17 cellular contexts compared by ENCODE assay signal in the genomic region with DNA sequence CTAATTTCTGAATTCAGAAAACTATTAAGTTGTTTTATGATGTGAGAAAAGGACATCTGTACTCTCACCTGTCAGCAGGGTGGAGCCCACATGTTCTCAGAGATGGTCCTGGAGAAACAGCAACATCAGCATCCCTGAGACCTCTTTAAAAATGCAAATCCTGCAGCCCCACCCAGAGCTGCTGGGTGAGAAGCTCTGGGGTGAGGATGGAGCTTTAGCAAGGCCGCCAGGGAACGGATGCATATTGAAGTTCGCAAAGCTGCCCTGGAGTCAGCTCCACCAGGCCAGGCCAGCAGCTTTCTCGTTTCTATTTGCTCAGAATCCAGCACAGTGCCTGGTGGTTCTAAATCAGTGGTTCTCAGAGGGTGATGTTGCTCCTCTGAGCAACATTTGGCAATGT. TPM values are rescaled to one million over a fixed set of nuclear protein-coding genes. Genes with fewer than 3 reads are reported as not detected.
A peak's percentile ranks its signal among the peaks of the same experiment; 100 is the strongest.
DNase-seq lines count a peak whose midpoint lies in the region; ATAC-seq and TF ChIP-seq lines count a peak whose summit lies in the region.
"Had no signal": no experiment of that assay in that cellular context is flagged by ENCODE, and none has a peak within 500 bp of the region (broad histone marks: within the 10 kb centered on the region; RNA-seq: fewer than 3 reads in every experiment).

No MANE protein-coding gene starts in this region.

- no peak overlapping the region for H2AFZ ChIP-seq in GM23338

- peak overlapping the region; percentile 90 to 100 (median 99) for H3K27ac Mint-ChIP-seq in CD4-positive, alpha-beta memory T cell
- H3K27ac Mint-ChIP-seq in GM23338 (no peak overlapping the region), immature natural killer cell (peak overlapping the region; percentile 96 to 99 (median 97))
- H3K27ac Mint-ChIP-seq in activated T-helper 1 cell treated with anti-CD3 and anti-CD28 coated beads, Interleukin-12 subunit alpha, Interleukin-12 subunit beta, Interleukin-2, Interleukin-4 antibody, amounts not matched to agents 30 ng/mL and 10 ng/mL and 1 ng/mL, durations not matched to agents 14 hours and 24 hours and 36 hours: peak overlapping the region; percentile 99
- H3K27ac Mint-ChIP-seq: brain, memory B cell had no signal

- H3K4me3 ChIP-seq in CD4-positive, alpha-beta memory T cell (ENCODE audit: low read length in 2 of 2): peak overlapping the region; percentile 35 to 36
- H3K4me3 ChIP-seq in GM23338: no peak overlapping the region
- H3K4me3 ChIP-seq: smooth muscle cell, tibial artery had no signal

- POLR2A ChIA-PET in CD4-positive, alpha-beta memory T cell (lab: Charles Lee; ENCODE audit: partially characterized antibody): interaction anchor here (0.6 to 8.9 kb wide), 37 partner anchors 9 to 183 kb away, joined by 3 to 161 read pairs (median 6); partner anchors contain the start of gene PRKCQ

- H3K9me3 Mint-ChIP-seq in CD4-positive, alpha-beta memory T cell: no peaks in the 10 kb centered on the region
- H3K9me3 Mint-ChIP-seq in GM23338: no peaks in the 10 kb centered on the region
- peaks cover 3% of the 10 kb centered on the region for H3K9me3 Mint-ChIP-seq in activated T-helper 1 cell treated with anti-CD3 and anti-CD28 coated beads, Interleukin-12 subunit alpha, Interleukin-12 subunit beta, Interleukin-2, Interleukin-4 antibody, amounts not matched to agents 30 ng/mL and 10 ng/mL and 1 ng/mL, durations not matched to agents 14 hours and 24 hours and 36 hours
- no peaks in the 10 kb centered on the region for H3K9me3 Mint-ChIP-seq in immature natural killer cell
- H3K9me3 Mint-ChIP-seq: brain, memory B cell had no signal

- H3F3A ChIP-seq in GM23338 (replicated peaks; ENCODE audit: low read depth): no peaks in the 10 kb centered on the region

- peaks cover 3% of the 10 kb centered on the region for H4K20me1 ChIP-seq in GM23338 (replicated peaks; ENCODE audit: insufficient read depth)

- intact Hi-C loops in CD4-positive, alpha-beta memory T cell (cut with micrococcal nuclease): loop anchor here (1.0 to 2.0 kb wide), 5 partner anchors 12 to 58 kb away; partner anchors contain the start of gene PRKCQ
- intact Hi-C loops in activated T-helper 1 cell treated with anti-CD3 and anti-CD28 coated beads, Interleukin-12 subunit alpha, Interleukin-12 subunit beta, Interleukin-2, Interleukin-4 antibody, amounts not matched to agents 30 ng/mL and 10 ng/mL and 1 ng/mL, durations not matched to agents 14 hours and 24 hours and 36 hours (cut with micrococcal nuclease): loop anchor here (1.0 kb wide), 7 partner anchors 12 to 57 kb away; no protein-coding TSS in a partner anchor

- peaks cover 17 to 26% of the 10 kb centered on the region in 2 donors for H3K36me3 Mint-ChIP-seq in CD4-positive, alpha-beta memory T cell
- H3K36me3 Mint-ChIP-seq in GM23338 (ENCODE audit: low read depth) (no peaks in the 10 kb centered on the region; the same call in 2 of the 3 replicates), immature natural killer cell (peaks cover 10 to 16% (median 12%) of the 10 kb centered on the region in 3 donors)
- peaks cover 38% of the 10 kb centered on the region for H3K36me3 Mint-ChIP-seq in activated T-helper 1 cell treated with anti-CD3 and anti-CD28 coated beads, Interleukin-12 subunit alpha, Interleukin-12 subunit beta, Interleukin-2, Interleukin-4 antibody, amounts not matched to agents 30 ng/mL and 10 ng/mL and 1 ng/mL, durations not matched to agents 14 hours and 24 hours and 36 hours (ENCODE audit: low read depth)
- H3K36me3 Mint-ChIP-seq: brain, memory B cell had no signal

- DNase-seq in CD4-positive, alpha-beta memory T cell: peak in 2 of 5 donors; percentile 20 to 22
- DNase-seq in GM23338 (ENCODE audit: low spot score): no peak
- DNase-seq in activated T-helper 1 cell treated with anti-CD3 and anti-CD28 coated beads, Interleukin-12 subunit alpha, Interleukin-12 subunit beta, Interleukin-2, Interleukin-4 antibody, amounts not matched to agents 30 ng/mL and 10 ng/mL and 1 ng/mL, durations not matched to agents 14 hours and 24 hours and 36 hours (ENCODE audit: low spot score): no peak
- DNase-seq in immature natural killer cell: peak in 2 of 3 donors; percentile 13 to 30
- no peak for DNase-seq in OCI-M1 (lab: John Stamatoyannopoulos, UW)
- DNase-seq: KBM-7, NCI-H2171, NCI-H526, occipital lobe, T1000, tibial artery had no signal

- peaks cover 7% of the 10 kb centered on the region for H3K36me3 ChIP-seq in CD4-positive, alpha-beta memory T cell (ENCODE audit: insufficient read depth, low read length)
- H3K36me3 ChIP-seq in GM23338 (ENCODE audit: insufficient read depth): no peaks in the 10 kb centered on the region
- H3K36me3 ChIP-seq: tibial artery had no signal

- no peak for TF ChIP-seq CTCF in GM23338 (conservative IDR thresholded peaks at IDR 0.05; ENCODE audit: low read depth in 2 of 2)

- no peaks in the 10 kb centered on the region for H3K27me3 Mint-ChIP-seq in CD4-positive, alpha-beta memory T cell
- H3K27me3 Mint-ChIP-seq in GM23338 (ENCODE audit: insufficient read depth, low read depth, poor library complexity) (peaks cover 1% of the 10 kb centered on the region), immature natural killer cell (ENCODE audit: low read depth in 3 of 3) (peaks cover 0 to 5% (median 5%) of the 10 kb centered on the region in 3 donors)
- no peaks in the 10 kb centered on the region for H3K27me3 Mint-ChIP-seq in activated T-helper 1 cell treated with anti-CD3 and anti-CD28 coated beads, Interleukin-12 subunit alpha, Interleukin-12 subunit beta, Interleukin-2, Interleukin-4 antibody, amounts not matched to agents 30 ng/mL and 10 ng/mL and 1 ng/mL, durations not matched to agents 14 hours and 24 hours and 36 hours (ENCODE audit: insufficient read depth)

- ATAC-seq in GM23338 (peak; percentile 68), HG02852 (IDR thresholded peaks at IDR 0.05; ENCODE audit: unreplicated experiment) (no peak), HG02885 (IDR thresholded peaks at IDR 0.05; ENCODE audit: poor library complexity, unreplicated experiment) (no peak)
- ATAC-seq: SK-N-SH treated with all-trans-retinoic acid at 6 μM for 48 hours had no signal

- H3K4me3 Mint-ChIP-seq in CD4-positive, alpha-beta memory T cell: peak overlapping the region; percentile 75 to 98 (median 88)
- H3K4me3 Mint-ChIP-seq in GM23338 (no peak overlapping the region), immature natural killer cell (peak overlapping the region; percentile 83 to 93 (median 89))
- peak overlapping the region; percentile 51 for H3K4me3 Mint-ChIP-seq in activated T-helper 1 cell treated with anti-CD3 and anti-CD28 coated beads, Interleukin-12 subunit alpha, Interleukin-12 subunit beta, Interleukin-2, Interleukin-4 antibody, amounts not matched to agents 30 ng/mL and 10 ng/mL and 1 ng/mL, durations not matched to agents 14 hours and 24 hours and 36 hours
- H3K4me3 Mint-ChIP-seq: brain, memory B cell had no signal

- peak overlapping the region; percentile 70 for H3K27ac ChIP-seq in CD4-positive, alpha-beta memory T cell (ENCODE audit: low read depth, low read length)
- no peak overlapping the region for H3K27ac ChIP-seq in GM23338 (ENCODE audit: low read depth)
- H3K27ac ChIP-seq: tibial artery had no signal

- peaks cover 14% of the 10 kb centered on the region for H3K79me2 ChIP-seq in GM23338 (replicated peaks; ENCODE audit: insufficient read depth)

- no peak overlapping the region for H3K4me2 ChIP-seq in GM23338
- H3K4me2 ChIP-seq: smooth muscle cell had no signal

- peaks cover 71 to 91% (median 82%) of the 10 kb centered on the region in 4 donors for H3K4me1 Mint-ChIP-seq in CD4-positive, alpha-beta memory T cell
- H3K4me1 Mint-ChIP-seq in GM23338 (peaks cover 11% of the 10 kb centered on the region), immature natural killer cell (peaks cover 85 to 94% of the 10 kb centered on the region in 2 donors)
- peaks cover 75% of the 10 kb centered on the region for H3K4me1 Mint-ChIP-seq in activated T-helper 1 cell treated with anti-CD3 and anti-CD28 coated beads, Interleukin-12 subunit alpha, Interleukin-12 subunit beta, Interleukin-2, Interleukin-4 antibody, amounts not matched to agents 30 ng/mL and 10 ng/mL and 1 ng/mL, durations not matched to agents 14 hours and 24 hours and 36 hours (ENCODE audit: low read depth)
- H3K4me1 Mint-ChIP-seq: brain, memory B cell had no signal

- H3K9me3 ChIP-seq in CD4-positive, alpha-beta memory T cell (ENCODE audit: control insufficient read depth in 1 of 2, low read length in 2 of 2): no peaks in the 10 kb centered on the region
- H3K9me3 ChIP-seq: tibial artery had no signal

- CTCF ChIA-PET in CD4-positive, alpha-beta memory T cell (lab: Charles Lee; ENCODE audit: partially characterized antibody): interaction anchor here (0.9 to 6.1 kb wide), 22 partner anchors 9 to 124 kb away, joined by 3 to 40 read pairs (median 5); partner anchors contain the start of gene PRKCQ

- no peaks in the 10 kb centered on the region for H3K27me3 ChIP-seq in CD4-positive, alpha-beta memory T cell (ENCODE audit: insufficient read depth, low read length)
- H3K27me3 ChIP-seq in GM23338 (ENCODE audit: insufficient read depth): no peaks in the 10 kb centered on the region
- H3K27me3 ChIP-seq: tibial artery had no signal

- no peaks in the 10 kb centered on the region for H3K9me2 ChIP-seq in GM23338 (ENCODE audit: insufficient read depth)

- peaks cover 86% of the 10 kb centered on the region for H3K4me1 ChIP-seq in CD4-positive, alpha-beta memory T cell (ENCODE audit: insufficient read depth, low read length)
- peaks cover 6% of the 10 kb centered on the region; the same call in 1 of the 2 replicates for H3K4me1 ChIP-seq in GM23338 (ENCODE audit: insufficient read depth)
- H3K4me1 ChIP-seq: tibial artery had no signal

TF ChIP-seq in GM23338, 12 proteins besides CTCF, POLR2A, EP300 and RAD21 (continues in another document):
- TF ChIP-seq, protein P1, sequence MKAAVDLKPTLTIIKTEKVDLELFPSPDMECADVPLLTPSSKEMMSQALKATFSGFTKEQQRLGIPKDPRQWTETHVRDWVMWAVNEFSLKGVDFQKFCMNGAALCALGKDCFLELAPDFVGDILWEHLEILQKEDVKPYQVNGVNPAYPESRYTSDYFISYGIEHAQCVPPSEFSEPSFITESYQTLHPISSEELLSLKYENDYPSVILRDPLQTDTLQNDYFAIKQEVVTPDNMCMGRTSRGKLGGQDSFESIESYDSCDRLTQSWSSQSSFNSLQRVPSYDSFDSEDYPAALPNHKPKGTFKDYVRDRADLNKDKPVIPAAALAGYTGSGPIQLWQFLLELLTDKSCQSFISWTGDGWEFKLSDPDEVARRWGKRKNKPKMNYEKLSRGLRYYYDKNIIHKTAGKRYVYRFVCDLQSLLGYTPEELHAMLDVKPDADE (IDR thresholded peaks at IDR 0.05): no peak
- TF ChIP-seq JUNB (IDR thresholded peaks at IDR 0.05; ENCODE audit: unreplicated experiment): no peak

RNA-seq across cellular contexts. Expression of gene PRKCQ, which starts 49.1 kb away (rescaled TPM):
- 10 to 100 TPM; 70.5 to 71.5 TPM for total RNA-seq in CD4-positive, alpha-beta memory T cell
- 10 to 100 TPM; 45.0 to 77.1 TPM for polyA plus RNA-seq in CD4-positive, alpha-beta memory T cell
- total RNA-seq in GM23338 (2014; rRNA removed; shearing (Covaris generic)): 27.5 and 28.5 TPM in 2 replicates
- polyA plus RNA-seq in GM23338 (2016; fragmentation: Nextera tagmentation; extraction: Ambion mirVana): 10.8 and 12.6 TPM in 2 replicates
- total RNA-seq in activated T-helper 1 cell treated with anti-CD3 and anti-CD28 coated beads, Interleukin-12 subunit alpha, Interleukin-12 subunit beta, Interleukin-2, Interleukin-4 antibody, amounts not matched to agents 30 ng/mL and 10 ng/mL and 1 ng/mL, durations not matched to agents 14 hours and 24 hours and 36 hours: 45.9 and 50.4 TPM in 2 replicates
- polyA plus RNA-seq in immature natural killer cell: 10 to 100 TPM; 20.2 to 46.5 (median 36.5) TPM

Comparison
In these comparisons a context has a peak if more than half of its experiments do, and no peak if none do; other contexts are left out.
1. DNase-seq: peak in immature natural killer cell (2 of 3); none in GM23338 (single experiment), activated T-helper 1 cell treated with anti-CD3 and anti-CD28 coated beads, Interleukin-12 subunit alpha, Interleukin-12 subunit beta, Interleukin-2, Interleukin-4 antibody, amounts not matched to agents 30 ng/mL and 10 ng/mL and 1 ng/mL, durations not matched to agents 14 hours and 24 hours and 36 hours (single experiment) and OCI-M1 (single experiment).